ENCODE assay signal across 17 cellular contexts in the genomic region with DNA sequence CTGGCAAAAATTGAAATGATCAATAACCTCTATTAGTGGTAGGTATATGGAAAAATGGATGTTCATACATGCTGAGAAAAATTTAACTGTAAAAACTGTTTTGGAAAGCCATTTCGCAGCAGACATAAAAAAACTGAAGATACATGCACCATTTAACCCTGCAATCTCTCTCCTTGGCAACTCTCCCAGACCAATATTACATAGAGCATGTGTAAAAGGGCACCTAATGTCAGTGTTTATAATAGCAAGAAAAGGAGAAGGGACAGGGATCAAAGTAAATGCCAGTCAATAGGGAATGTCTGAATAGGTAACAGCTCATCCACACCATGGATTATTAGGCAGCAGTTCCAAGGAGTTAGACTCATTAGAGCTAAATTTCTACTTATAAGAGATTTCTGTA.
A peak's percentile ranks its signal among the peaks of the same experiment; 100 is the strongest.
DNase-seq lines count a peak whose midpoint lies in the region; ATAC-seq and TF ChIP-seq lines count a peak whose summit lies in the region.
"Had no signal": no experiment of that assay in that cellular context is flagged by ENCODE, and none has a peak within 500 bp of the region (broad histone marks: within the 10 kb centered on the region; RNA-seq: fewer than 3 reads in every experiment).

No MANE protein-coding gene starts in this region.

- peak; percentile 78 for DNase-seq in DMS153 (lab: John Stamatoyannopoulos, UW)
- peak; percentile 41 for DNase-seq in LHCN-M2 (ENCODE audit: low read depth)
- peak; percentile 82 for DNase-seq in NCI-H2171 (lab: John Stamatoyannopoulos, UW)
- peak; percentile 51 for DNase-seq in choroid plexus epithelial cell (ENCODE audit: low read depth)
- DNase-seq in activated CD4-positive, alpha-beta T cell treated with anti-CD3 and anti-CD28 coated beads for 36 hours = no peak
- no peak for DNase-seq in dermis blood vessel endothelial cell
- DNase-seq in ureter (ENCODE audit: low spot score) = no peak
- no peak for DNase-seq in ascending aorta (ENCODE audit: low spot score in 2 of 2)
- DNase-seq: activated gamma-delta T cell treated with Interleukin-2 at 50 U/mL for 16 hours; brain microvascular endothelial cell; CD4-positive, alpha-beta memory T cell; effector memory CD4-positive, alpha-beta T cell; HFFc6; mesenchymal stem cell; occipital lobe; Right ventricle myocardium superior had no signal

- TF ChIP-seq CTCF in choroid plexus epithelial cell (conservative IDR thresholded peaks at IDR 0.05; ENCODE audit: low read depth, low read length) = no peak
- TF ChIP-seq CTCF in ascending aorta (IDR thresholded peaks at IDR 0.05) = no peak

- H3K27ac ChIP-seq in ascending aorta = no peak overlapping the region
- H3K27ac ChIP-seq: brain microvascular endothelial cell had no signal

- no peaks in the 10 kb centered on the region for H3K36me3 ChIP-seq in ascending aorta
- H3K36me3 ChIP-seq: brain microvascular endothelial cell had no signal

- intact Hi-C loops in activated CD4-positive, alpha-beta T cell treated with anti-CD3 and anti-CD28 coated beads for 36 hours (cut with DNase I, micrococcal nuclease) = loop anchor here (5.0 to 10.0 kb wide), 3 partner anchors 146 to 856 kb away; a partner anchor contains a TSS
- intact Hi-C loops in ascending aorta (cut with DNase I) = no loop called here

- POLR2A ChIA-PET in activated CD4-positive, alpha-beta T cell treated with anti-CD3 and anti-CD28 coated beads for 36 hours (lab: Charles Lee) = no interaction called here

- no peaks in the 10 kb centered on the region for H3K27me3 ChIP-seq in ascending aorta
- H3K27me3 ChIP-seq: brain microvascular endothelial cell had no signal

- H3K4me1 Mint-ChIP-seq in activated CD4-positive, alpha-beta T cell treated with anti-CD3 and anti-CD28 coated beads for 36 hours = peaks cover 45% of the 10 kb centered on the region

- no peaks in the 10 kb centered on the region for H3K4me1 ChIP-seq in ascending aorta

- CTCF ChIA-PET in activated CD4-positive, alpha-beta T cell treated with anti-CD3 and anti-CD28 coated beads for 36 hours (lab: Charles Lee) = interaction anchor here (1.1 kb wide), 1 partner anchor 20 kb away, joined by 3 read pairs; no protein-coding TSS in a partner anchor

- H3K27ac Mint-ChIP-seq in activated CD4-positive, alpha-beta T cell treated with anti-CD3 and anti-CD28 coated beads for 36 hours = no peak overlapping the region
- H3K27ac Mint-ChIP-seq: CD4-positive, alpha-beta memory T cell; HFFc6 had no signal

- peaks cover 7% of the 10 kb centered on the region for H3K36me3 Mint-ChIP-seq in activated CD4-positive, alpha-beta T cell treated with anti-CD3 and anti-CD28 coated beads for 36 hours (ENCODE audit: low read depth)

- H3K9me3 Mint-ChIP-seq in activated CD4-positive, alpha-beta T cell treated with anti-CD3 and anti-CD28 coated beads for 36 hours (ENCODE audit: low read depth) = peaks cover 10% of the 10 kb centered on the region
- H3K9me3 Mint-ChIP-seq: HFFc6 had no signal

- H3K4me3 ChIP-seq in choroid plexus epithelial cell (ENCODE audit: low read depth, low read length) (no peak overlapping the region), ascending aorta (no peak overlapping the region)
- H3K4me3 ChIP-seq: smooth muscle cell had no signal

- no peaks in the 10 kb centered on the region for H3K9me3 ChIP-seq in ascending aorta

- no peak for ATAC-seq in activated CD4-positive, alpha-beta T cell treated with anti-CD3 and anti-CD28 coated beads for 36 hours

- no peaks in the 10 kb centered on the region for H3K27me3 Mint-ChIP-seq in activated CD4-positive, alpha-beta T cell treated with anti-CD3 and anti-CD28 coated beads for 36 hours
- H3K27me3 Mint-ChIP-seq: CD4-positive, alpha-beta memory T cell had no signal

- H3K4me3 Mint-ChIP-seq in activated CD4-positive, alpha-beta T cell treated with anti-CD3 and anti-CD28 coated beads for 36 hours = no peak overlapping the region
- H3K4me3 Mint-ChIP-seq: CD4-positive, alpha-beta memory T cell; HFFc6 had no signal

Comparison
In these comparisons a context has a peak if more than half of its experiments do, and no peak if none do; other contexts are left out.
1. DNase-seq: peak in DMS153 (single experiment), LHCN-M2 (single experiment), NCI-H2171 (single experiment) and choroid plexus epithelial cell (single experiment); none in activated CD4-positive, alpha-beta T cell treated with anti-CD3 and anti-CD28 coated beads for 36 hours (single experiment), dermis blood vessel endothelial cell (single experiment), ureter (single experiment) and ascending aorta (0 of 2).